Comparison of ENCODE assay signal across 20 cellular contexts in genomic region chr10:73653195-73653594, GRCh38. TPM values are rescaled to one million over a fixed set of nuclear protein-coding genes. Genes with fewer than 3 reads are reported as not detected.
DNase-seq lines count a peak whose midpoint lies in the region; ATAC-seq, FAIRE-seq and TF ChIP-seq lines count a peak whose summit lies in the region.
"Had no signal": no experiment of that assay in that cellular context is flagged by ENCODE, and none has a peak within 500 bp of the region (broad histone marks: within the 10 kb centered on the region; RNA-seq: fewer than 3 reads in every experiment).

No MANE protein-coding gene starts in this region.

- H3K4me3 ChIP-seq in right atrium auricular region (no peak overlapping the region), right cardiac atrium (ENCODE audit: low read length) (no peak overlapping the region), pancreas (no peak overlapping the region)
- H3K4me3 ChIP-seq: GM12878 had no signal

- DNase-seq in right atrium auricular region (ENCODE audit: low spot score) (no peak), left cardiac atrium (no peak), HuH-7.5 (ENCODE audit: low spot score) (peak; percentile 2), right cardiac atrium (no peak), pancreas (no peak), T-helper 2 cell (no peak)
- DNase-seq: CD8-positive, alpha-beta T cell; DND-41; H9; MM.1S; NCI-H1048; NCI-H1417 treated with DMSO at 0.1 percent for 48 hours; NCI-H187; NCI-H446; SIG-M5; SK-N-SH had no signal

- WGBS in right cardiac atrium, result 50% methylated on average over 11 of the region's 11 CpGs
- WGBS in pancreas, 2 donors, result 81% methylated on average over 11 of the region's 11 CpGs

- H3K27me3 ChIP-seq in right atrium auricular region (no peaks in the 10 kb centered on the region), right cardiac atrium (ENCODE audit: control insufficient read depth, insufficient read depth) (no peaks in the 10 kb centered on the region), pancreas (no peaks in the 10 kb centered on the region)

- no peak for FAIRE-seq in pancreas (lab: Jason Lieb, UNC)
- FAIRE-seq: GM12878 had no signal

- no peak for TF ChIP-seq CTCF in right atrium auricular region (IDR thresholded peaks at IDR 0.05)
- no peak for TF ChIP-seq CTCF in pancreas (IDR thresholded peaks at IDR 0.05)

- H3K27ac ChIP-seq in right atrium auricular region, result peak overlapping the region; percentile 77 to 95
- peak overlapping the region; percentile 95 for H3K27ac ChIP-seq in right cardiac atrium (ENCODE audit: low read length)
- H3K27ac ChIP-seq in pancreas, result no peak overlapping the region

- peaks cover 0 to 30% of the 10 kb centered on the region in 2 donors for H3K4me1 ChIP-seq in right atrium auricular region
- peaks cover 2% of the 10 kb centered on the region for H3K4me1 ChIP-seq in right cardiac atrium (ENCODE audit: control insufficient read depth, insufficient read depth, low read length)
- no peaks in the 10 kb centered on the region for H3K4me1 ChIP-seq in pancreas

- ATAC-seq in left cardiac atrium (no peak), right cardiac atrium (no peak), pancreas (no peak), HG02970 (IDR thresholded peaks at IDR 0.05; ENCODE audit: low FRiP score, unreplicated experiment) (no peak)
- ATAC-seq: CD8-positive, alpha-beta T cell had no signal

- intact Hi-C loops in left cardiac atrium (cut with DNase I) (loop anchor here in 1 of 2 donors (10.0 kb wide), 1 partner anchor 92 kb away; the partner anchor contains the start of gene SEC24C), right cardiac atrium (cut with DNase I) (loop anchor here in 1 of 4 donors (5.0 kb wide), 1 partner anchor 89 kb away; the partner anchor contains the start of gene SEC24C), pancreas (cut with DNase I) (no loop called here)

- no peaks in the 10 kb centered on the region for H3K9me3 ChIP-seq in right atrium auricular region
- no peaks in the 10 kb centered on the region for H3K9me3 ChIP-seq in right cardiac atrium (ENCODE audit: control insufficient read depth, low read length)
- no peaks in the 10 kb centered on the region for H3K9me3 ChIP-seq in pancreas
- H3K9me3 ChIP-seq: SK-N-SH had no signal

- peaks cover 4% of the 10 kb centered on the region for H3K36me3 ChIP-seq in right atrium auricular region
- no peaks in the 10 kb centered on the region for H3K36me3 ChIP-seq in pancreas

RNA-seq across cellular contexts. Expression of gene SYNPO2L, which starts 2.6 kb away (rescaled TPM):
- 100 to 1,000 TPM; 167 to 230 TPM for total RNA-seq in right atrium auricular region
- total RNA-seq in left cardiac atrium, result 100 to 1,000 TPM; 165 to 219 TPM
- total RNA-seq in right cardiac atrium, result 100 to 1,000 TPM; 140 to 313 (median 206) TPM
- polyA plus RNA-seq in right cardiac atrium, result 191 TPM
- under 1 TPM in 1 of 6 donors, not detected in 5; 0.31 TPM for total RNA-seq in pancreas
- under 1 TPM; 0.02 to 0.04 TPM for polyA plus RNA-seq in pancreas
- total RNA-seq: CD8-positive, alpha-beta T cell; PC-3 had no signal

RNA-seq across cellular contexts. Expression of gene MYOZ1, which starts 11.9 kb away (rescaled TPM):
- total RNA-seq in right atrium auricular region, result 10 to 100 TPM in 1 of 2 donors, 1 to 10 TPM in 1; 2.3 to 51.0 TPM
- 10 to 100 TPM in 1 of 2 donors, 1 to 10 TPM in 1; 2.1 to 13.1 TPM for total RNA-seq in left cardiac atrium
- 100 to 1,000 TPM in 1 of 4 donors, 10 to 100 TPM in 3; 19.5 to 101 (median 52.3) TPM for total RNA-seq in right cardiac atrium
- polyA plus RNA-seq in right cardiac atrium, result 72.6 TPM
- total RNA-seq in pancreas, result under 1 TPM in 2 of 6 donors, not detected in 4; 0.21 to 0.31 TPM
- polyA plus RNA-seq in pancreas, result 1 to 10 TPM in 1 of 2 donors, under 1 TPM in 1; 0.11 to 1.2 TPM
- total RNA-seq: CD8-positive, alpha-beta T cell; LHCN-M2; PC-3 had no signal

RNA-seq across cellular contexts. Expression of gene AGAP5, which starts 44.7 kb away (rescaled TPM):
- 1 to 10 TPM; 1.5 to 1.9 TPM for total RNA-seq in right atrium auricular region
- 1 to 10 TPM; 4.2 to 4.4 TPM for total RNA-seq in left cardiac atrium
- 1 to 10 TPM; 3.1 to 4.6 (median 3.7) TPM for total RNA-seq in right cardiac atrium
- 2.8 TPM for polyA plus RNA-seq in right cardiac atrium
- total RNA-seq in pancreas, result 1 to 10 TPM; 4.3 to 8.7 (median 7.0) TPM
- polyA plus RNA-seq in pancreas, result 10 to 100 TPM; 11.8 to 18.4 TPM

Comparison
In these comparisons a context has a peak if more than half of its experiments do, and no peak if none do; other contexts are left out.
1. H3K27ac ChIP-seq: peak in right atrium auricular region (2 of 2) and right cardiac atrium (single experiment); none in pancreas (0 of 4).
2. RNA of gene SYNPO2L, which starts 2.6 kb away (total RNA-seq): 167 to 230 TPM in right atrium auricular region, 165 to 219 TPM in left cardiac atrium and 140 to 313 TPM in right cardiac atrium; 0.31 TPM in pancreas; every median in the first group is over 100 times any median in the second.